ENCODE assay signal across 27 cellular contexts in the genomic region with DNA sequence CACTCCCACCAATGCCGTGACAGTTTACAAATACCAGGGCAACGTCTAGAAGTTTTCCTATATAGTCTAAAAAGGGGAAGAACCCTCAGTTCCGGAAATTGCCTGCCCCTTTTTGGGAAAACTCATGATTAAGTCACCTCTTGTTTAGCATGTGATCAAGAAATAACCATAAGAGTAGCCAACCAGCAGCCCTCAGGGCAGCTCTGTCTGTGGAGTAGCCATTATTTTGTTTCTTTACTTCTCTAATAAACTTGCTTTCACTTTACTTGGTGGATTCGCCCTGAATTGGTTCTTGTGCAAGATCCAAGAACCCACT. TPM values are rescaled to one million over a fixed set of nuclear protein-coding genes. Genes with fewer than 3 reads are reported as not detected.
"Had no signal": no experiment of that assay in that cellular context is flagged by ENCODE, and none has a peak within 500 bp of the region (broad histone marks: within the 10 kb centered on the region; RNA-seq: fewer than 3 reads in every experiment).

No MANE protein-coding gene starts in this region.

- H3K36me3 Mint-ChIP-seq: activated naive CD4-positive, alpha-beta T cell treated with anti-CD3 and anti-CD28 coated beads, Interleukin-2, amount 50 U/mL, for 24 hours; immature natural killer cell; mesothelial cell of epicardium; naive B cell had no signal

- H3K27ac ChIP-seq: breast epithelium, neutrophil, right lobe of liver, testis, transverse colon had no signal

- H3K27me3 ChIP-seq: breast epithelium, heart left ventricle, neutrophil, right lobe of liver, testis, transverse colon had no signal

- DNase-seq: activated CD4-positive, alpha-beta T cell treated with anti-CD3 and anti-CD28 coated beads, Interleukin-2, amount 10 ng/mL, durations not matched to agents 7 days and 5 days; activated CD4-positive, CD25-positive, alpha-beta regulatory T cell treated with anti-CD3 and anti-CD28 coated beads, Interleukin-2, amount 50 U/mL, for 72 hours; activated CD8-positive, alpha-beta T cell treated with anti-CD3 and anti-CD28 coated beads for 36 hours; activated naive CD8-positive, alpha-beta T cell treated with anti-CD3 and anti-CD28 coated beads, Interleukin-2, amount 50 U/mL, for 24 hours; activated T-cell treated with anti-CD3 and anti-CD28 coated beads, Interleukin-2, amount 50 U/mL, for 4 hours; amygdala; endodermal cell; heart left ventricle; hypothalamus; immature natural killer cell; kidney; naive B cell; nephron progenitor cell; right lobe of liver; stimulated activated CD4-positive, alpha-beta T cell treated with anti-CD3 and anti-CD28 coated beads, Interleukin-4, amount 100 ng/mL, for 1 hour; stimulated activated naive CD8-positive, alpha-beta T cell treated with anti-CD3 and anti-CD28 coated beads, Interleukin-15, Interleukin-2, amounts not matched to agents 100 U/mL and 50 U/mL, for 24 hours; testis; transverse colon had no signal

- H3K9me3 Mint-ChIP-seq: activated CD4-positive, alpha-beta T cell treated with anti-CD3 and anti-CD28 coated beads, Interleukin-2, amount 10 ng/mL, durations not matched to agents 7 days and 5 days; activated CD8-positive, alpha-beta T cell treated with anti-CD3 and anti-CD28 coated beads for 36 hours; activated naive CD4-positive, alpha-beta T cell treated with anti-CD3 and anti-CD28 coated beads, Interleukin-2, amount 50 U/mL, for 24 hours; activated naive CD8-positive, alpha-beta T cell treated with anti-CD3 and anti-CD28 coated beads, Interleukin-2, amount 50 U/mL, for 24 hours; activated T-cell treated with anti-CD3 and anti-CD28 coated beads, Interleukin-2, amount 50 U/mL, for 4 hours; activated T-helper 17 cell treated with anti-CD3 and anti-CD28 coated beads, Interleukin-2, amount 50 U/mL, for 72 hours; central memory CD8-positive, alpha-beta T cell; dendritic cell treated with granulocyte-macrophage colony-stimulating factor and Interleukin-4, amounts not matched to agents 40 ng/mL and 50 ng/mL, for 4 days; endodermal cell; immature natural killer cell; naive B cell had no signal

- H3K27me3 Mint-ChIP-seq: activated CD4-positive, alpha-beta T cell treated with anti-CD3 and anti-CD28 coated beads, Interleukin-2, amount 10 ng/mL, durations not matched to agents 7 days and 5 days; activated CD8-positive, alpha-beta T cell treated with anti-CD3 and anti-CD28 coated beads for 36 hours; activated naive CD4-positive, alpha-beta T cell treated with anti-CD3 and anti-CD28 coated beads, Interleukin-2, amount 50 U/mL, for 24 hours; activated naive CD8-positive, alpha-beta T cell treated with anti-CD3 and anti-CD28 coated beads, Interleukin-2, amount 50 U/mL, for 24 hours; activated T-helper 17 cell treated with anti-CD3 and anti-CD28 coated beads, Interleukin-2, amount 50 U/mL, for 72 hours; central memory CD8-positive, alpha-beta T cell; dendritic cell treated with granulocyte-macrophage colony-stimulating factor and Interleukin-4, amounts not matched to agents 40 ng/mL and 50 ng/mL, for 4 days; naive B cell had no signal

- H3K4me3 Mint-ChIP-seq: activated CD4-positive, alpha-beta T cell treated with anti-CD3 and anti-CD28 coated beads, Interleukin-2, amount 10 ng/mL, durations not matched to agents 7 days and 5 days; activated CD8-positive, alpha-beta T cell treated with anti-CD3 and anti-CD28 coated beads for 36 hours; activated naive CD4-positive, alpha-beta T cell treated with anti-CD3 and anti-CD28 coated beads, Interleukin-2, amount 50 U/mL, for 24 hours; activated naive CD8-positive, alpha-beta T cell treated with anti-CD3 and anti-CD28 coated beads, Interleukin-2, amount 50 U/mL, for 24 hours; activated T-cell treated with anti-CD3 and anti-CD28 coated beads, Interleukin-2, amount 50 U/mL, for 4 hours; activated T-helper 17 cell treated with anti-CD3 and anti-CD28 coated beads, Interleukin-2, amount 50 U/mL, for 72 hours; central memory CD8-positive, alpha-beta T cell; dendritic cell treated with granulocyte-macrophage colony-stimulating factor and Interleukin-4, amounts not matched to agents 40 ng/mL and 50 ng/mL, for 4 days; endodermal cell; immature natural killer cell; mesothelial cell of epicardium; naive B cell; nephron progenitor cell had no signal

- H3K4me1 Mint-ChIP-seq: central memory CD8-positive, alpha-beta T cell; immature natural killer cell; naive B cell had no signal

- H3K27ac Mint-ChIP-seq: activated CD4-positive, alpha-beta T cell treated with anti-CD3 and anti-CD28 coated beads, Interleukin-2, amount 10 ng/mL, durations not matched to agents 7 days and 5 days; activated CD8-positive, alpha-beta T cell treated with anti-CD3 and anti-CD28 coated beads for 36 hours; activated naive CD4-positive, alpha-beta T cell treated with anti-CD3 and anti-CD28 coated beads, Interleukin-2, amount 50 U/mL, for 24 hours; activated naive CD8-positive, alpha-beta T cell treated with anti-CD3 and anti-CD28 coated beads, Interleukin-2, amount 50 U/mL, for 24 hours; activated T-helper 17 cell treated with anti-CD3 and anti-CD28 coated beads, Interleukin-2, amount 50 U/mL, for 72 hours; dendritic cell treated with granulocyte-macrophage colony-stimulating factor and Interleukin-4, amounts not matched to agents 40 ng/mL and 50 ng/mL, for 4 days; endodermal cell; immature natural killer cell; mesothelial cell of epicardium; naive B cell; nephron progenitor cell; progenitor cell of endocrine pancreas had no signal

- H3K4me1 ChIP-seq: breast epithelium, right lobe of liver, transverse colon had no signal

- H3K4me3 ChIP-seq: breast epithelium, heart left ventricle, right lobe of liver, testis, transverse colon had no signal

- ATAC-seq: activated CD8-positive, alpha-beta T cell treated with anti-CD3 and anti-CD28 coated beads for 36 hours; activated naive CD8-positive, alpha-beta T cell treated with anti-CD3 and anti-CD28 coated beads, Interleukin-2, amount 50 U/mL, for 24 hours; activated T-cell treated with anti-CD3 and anti-CD28 coated beads, Interleukin-2, amount 50 U/mL, for 4 hours; activated T-helper 17 cell treated with anti-CD3 and anti-CD28 coated beads, Interleukin-2, amount 50 U/mL, for 72 hours; esophagus mucosa; right lobe of liver; stimulated activated naive CD8-positive, alpha-beta T cell treated with anti-CD3 and anti-CD28 coated beads, Interleukin-15, Interleukin-2, amounts not matched to agents 100 U/mL and 50 U/mL, for 24 hours had no signal

- FAIRE-seq: kidney had no signal

- H3K36me3 ChIP-seq: breast epithelium, heart left ventricle, neutrophil, right lobe of liver, transverse colon had no signal

- H3K9me3 ChIP-seq: breast epithelium, heart left ventricle, neutrophil, right lobe of liver, testis, transverse colon had no signal

RNA-seq across cellular contexts. Expression of a gene that starts 20.0 kb away (rescaled TPM):
- total RNA-seq: endodermal cell had no signal
